ENCODE assay signal across 8 cellular contexts in the genomic region with DNA sequence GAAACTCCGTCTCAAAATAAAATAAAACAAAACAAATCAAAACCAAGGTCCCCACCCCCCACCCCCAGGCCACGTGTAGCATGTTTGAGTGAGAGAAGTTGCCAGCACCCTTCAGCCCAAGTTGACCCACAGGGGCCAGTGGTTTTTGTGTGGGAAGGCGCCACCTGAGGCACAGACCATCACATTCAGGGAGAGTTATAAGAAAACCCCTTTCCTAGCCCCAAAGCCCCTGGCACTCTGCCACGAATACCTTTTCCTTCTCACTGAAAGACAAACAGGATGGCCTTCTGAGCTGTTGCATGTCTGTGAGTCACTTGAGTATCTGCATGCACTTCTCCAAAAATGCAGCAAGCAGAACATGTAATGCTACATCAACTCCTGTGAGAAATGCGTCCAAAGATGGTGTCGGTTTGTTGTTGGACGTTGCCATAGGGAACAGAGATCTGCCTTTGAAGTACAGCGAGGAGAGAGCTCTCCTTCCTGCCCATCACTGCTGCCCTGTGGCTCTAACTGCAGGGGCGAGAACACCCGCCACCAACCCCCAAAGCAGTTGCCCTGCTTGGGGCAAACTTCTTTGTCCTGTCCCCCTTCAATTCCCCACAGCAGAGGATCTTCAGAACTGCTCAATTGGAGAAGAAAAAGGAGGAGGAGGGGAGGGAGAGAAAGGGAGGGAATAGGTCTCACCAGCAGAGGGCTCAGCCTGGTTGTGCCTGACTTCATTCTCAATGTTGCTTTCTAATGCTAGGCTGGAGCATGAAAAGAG. TPM values are rescaled to one million over a fixed set of nuclear protein-coding genes. Genes with fewer than 3 reads are reported as not detected.
A peak's percentile ranks its signal among the peaks of the same experiment; 100 is the strongest.
DNase-seq lines count a peak whose midpoint lies in the region; ATAC-seq, FAIRE-seq and TF ChIP-seq lines count a peak whose summit lies in the region.

No MANE protein-coding gene starts in this region.

- peak; percentile 84 for DNase-seq in AG08396 (ENCODE audit: low spot score)
- no peak for DNase-seq in GM18507 (ENCODE audit: extremely low spot score, insufficient read length, low read depth)
- peak; percentile 61 for DNase-seq in HPDE6-E6E7 (ENCODE audit: extremely low spot score)
- DNase-seq in OCI-LY7 (ENCODE audit: low spot score) = peak; percentile 67
- DNase-seq in activated T-cell treated with anti-CD3 and anti-CD28 coated beads, Interleukin-2, amount 50 U/mL, for 1 hour = peak; percentile 68
- peak; percentile 45 to 79 (median 73) for DNase-seq in naive thymus-derived CD8-positive, alpha-beta T cell
- DNase-seq in thyroid gland = peak; percentile 67 to 70

- H3K4me3 Mint-ChIP-seq in naive thymus-derived CD8-positive, alpha-beta T cell = peak overlapping the region; percentile 4 to 77 (median 63)

- H3K27me3 Mint-ChIP-seq in naive thymus-derived CD8-positive, alpha-beta T cell = peaks cover 0 to 1% (median 0%) of the 10 kb centered on the region in 5 donors

- H3K4me1 ChIP-seq in OCI-LY7 (ENCODE audit: insufficient read depth, low read length, poor library complexity, severe bottlenecking) = peaks cover 12% of the 10 kb centered on the region
- H3K4me1 ChIP-seq in thyroid gland = peaks cover 9 to 23% of the 10 kb centered on the region in 2 donors

- POLR2A ChIA-PET in OCI-LY7 (lab: Charles Lee) = no interaction called here
- POLR2A ChIA-PET in naive thymus-derived CD8-positive, alpha-beta T cell (lab: Charles Lee) = interaction anchor here (0.5 to 1.3 kb wide), 8 partner anchors 8 to 562 kb away, joined by 3 read pairs; no protein-coding TSS in a partner anchor

- no peaks in the 10 kb centered on the region for H3K9me3 Mint-ChIP-seq in naive thymus-derived CD8-positive, alpha-beta T cell

- peak; percentile 94 for FAIRE-seq in GM18507 (lab: Jason Lieb, UNC)

- no peak overlapping the region for H3K4me3 ChIP-seq in OCI-LY7 (ENCODE audit: low read depth, low read length, poor library complexity, severe bottlenecking)
- H3K4me3 ChIP-seq in thyroid gland (replicated peaks in 1 of 3) = no peak overlapping the region

- CTCF ChIA-PET in OCI-LY7 (lab: Charles Lee; ENCODE audit: unreplicated experiment) = interaction anchor here (0.6 to 0.7 kb wide), 2 partner anchors 15 to 225 kb away, joined by 3 read pairs; no protein-coding TSS in a partner anchor

- H2AFZ ChIP-seq in OCI-LY7 (ENCODE audit: low read length) = peak overlapping the region; percentile 63

- TF ChIP-seq CTCF in OCI-LY7 (conservative IDR thresholded peaks at IDR 0.05; ENCODE audit: low read length) (peak; percentile 84), thyroid gland (IDR thresholded peaks at IDR 0.05) (peak in 5 of 6 experiments; percentile 41 to 89 (median 76))

- H3K36me3 Mint-ChIP-seq in naive thymus-derived CD8-positive, alpha-beta T cell = no peaks in the 10 kb centered on the region

- no peaks in the 10 kb centered on the region for H3K79me2 ChIP-seq in OCI-LY7 (ENCODE audit: insufficient read depth, low read depth, low read length)

- H3K4me1 Mint-ChIP-seq in naive thymus-derived CD8-positive, alpha-beta T cell = peaks cover 25 to 45% (median 37%) of the 10 kb centered on the region in 4 donors

- peak; percentile 42 for ATAC-seq in esophagus mucosa
- ATAC-seq in naive thymus-derived CD8-positive, alpha-beta T cell = peak; percentile 36 to 57

- H3K9me3 ChIP-seq in OCI-LY7 (ENCODE audit: low read length) (no peaks in the 10 kb centered on the region), thyroid gland (no peaks in the 10 kb centered on the region)

- H3K27me3 ChIP-seq in thyroid gland = no peaks in the 10 kb centered on the region

- TF ChIP-seq POLR2A in thyroid gland (IDR thresholded peaks at IDR 0.05) = no peak

- H4K20me1 ChIP-seq in OCI-LY7 (ENCODE audit: insufficient read depth, low read length) = no peaks in the 10 kb centered on the region

- no peaks in the 10 kb centered on the region for H3K36me3 ChIP-seq in OCI-LY7 (ENCODE audit: insufficient read depth, low read length)
- no peaks in the 10 kb centered on the region for H3K36me3 ChIP-seq in thyroid gland

- no TSS peak for BruUV-seq in OCI-LY7 (replicated peaks; lab: Mats Ljungman, UMichigan)

- H3K4me2 ChIP-seq in OCI-LY7 (ENCODE audit: low read length) = peak overlapping the region; percentile 45

- peak overlapping the region; percentile 92 to 97 (median 94) for H3K27ac Mint-ChIP-seq in naive thymus-derived CD8-positive, alpha-beta T cell

- H3K27ac ChIP-seq in OCI-LY7 (ENCODE audit: low read depth, low read length, poor library complexity, severe bottlenecking) = no peak overlapping the region
- H3K27ac ChIP-seq in thyroid gland = peak overlapping the region; percentile 31 to 63 (median 46)

- WGBS in thyroid gland, 2 donors = 30 to 31% methylated on average over 10 of the region's 10 CpGs

- intact Hi-C loops in OCI-LY7 (cut with micrococcal nuclease; ENCODE audit: unreplicated experiment) (loop anchor here (1.0 to 5.0 kb wide), 2 partner anchors 82 to 144 kb away; no protein-coding TSS in a partner anchor), thyroid gland (cut with DNase I) (loop anchor here (5.0 kb wide), 1 partner anchor 148 kb away; a partner anchor contains a TSS)

- H3K9me2 ChIP-seq in OCI-LY7 (ENCODE audit: insufficient read depth, low read length) = no peaks in the 10 kb centered on the region

RNA-seq across cellular contexts. Expression of a gene that starts 2.7 kb away (rescaled TPM):
- 0.59 and 0.82 TPM in 2 replicates for total RNA-seq in OCI-LY7 (2014; rRNA removed; shearing (Covaris generic))
- total RNA-seq in OCI-LY7 (2022) (1.5 and 2.9 TPM in 2 replicates), esophagus mucosa (15.1 TPM), thyroid gland (10 to 100 TPM; 15.9 to 24.9 (median 18.6) TPM)
- 10 to 100 TPM; 40.8 to 45.2 TPM for total RNA-seq in naive thymus-derived CD8-positive, alpha-beta T cell
- polyA plus RNA-seq in naive thymus-derived CD8-positive, alpha-beta T cell = 10 to 100 TPM; 13.3 to 18.5 (median 13.8) TPM
